Comparison of ENCODE assay signal across 7 cellular contexts in the genomic region with DNA sequence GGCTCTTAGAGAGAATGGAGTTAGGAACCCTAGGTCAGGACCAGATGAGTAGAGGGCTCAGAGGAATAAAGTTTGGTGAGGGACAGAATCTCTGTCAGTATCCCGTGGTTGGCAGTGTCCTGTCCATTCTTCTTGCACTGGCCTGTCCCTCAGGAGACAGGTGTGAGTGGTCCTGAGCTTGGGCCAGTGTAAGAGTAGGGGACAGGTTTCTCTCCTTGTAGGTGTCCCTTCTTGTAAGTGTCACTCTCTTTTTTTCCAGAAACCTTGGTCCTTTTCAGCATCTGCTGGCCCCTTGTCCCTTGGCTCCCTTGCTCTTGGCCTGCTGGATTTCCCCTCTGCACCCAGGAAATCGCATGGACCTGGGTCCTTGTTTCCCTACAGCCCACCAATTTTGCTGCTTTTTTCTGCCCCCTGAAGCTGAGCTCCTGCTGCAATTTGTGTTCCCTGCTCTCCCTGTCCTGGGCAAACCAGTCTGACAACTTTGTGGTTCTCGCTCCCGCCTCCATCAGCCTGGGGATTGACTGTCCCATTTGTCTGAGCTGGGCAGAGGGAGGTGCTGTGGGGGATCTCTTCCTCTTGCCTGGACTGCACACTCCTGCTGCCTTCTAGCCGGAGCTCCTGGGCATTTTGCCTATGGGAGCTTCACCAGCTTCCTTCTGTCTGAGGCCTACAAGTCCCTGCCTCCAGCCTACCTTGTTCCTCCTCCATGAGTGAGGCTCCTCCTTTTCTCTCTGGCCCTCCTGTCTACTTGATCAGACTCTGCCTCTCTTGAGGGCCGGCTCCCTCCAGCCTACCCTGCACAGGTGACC. TPM values are rescaled to one million over a fixed set of nuclear protein-coding genes. Genes with fewer than 3 reads are reported as not detected.
DNase-seq lines count a peak whose midpoint lies in the region; ATAC-seq and TF ChIP-seq lines count a peak whose summit lies in the region.

No MANE protein-coding gene starts in this region.

- H3K4me3 Mint-ChIP-seq in GM23338 (peak overlapping the region; percentile 59), chondrocyte (ENCODE audit: unreplicated experiment) (no peak overlapping the region)

- H3K9me2 ChIP-seq in GM23338 (ENCODE audit: insufficient read depth), result no peaks in the 10 kb centered on the region

- ATAC-seq in GM23338, result peak; percentile 56

- peaks cover 46% of the 10 kb centered on the region for H4K20me1 ChIP-seq in GM23338 (replicated peaks; ENCODE audit: insufficient read depth)

- TF ChIP-seq CTCF in GM23338 (conservative IDR thresholded peaks at IDR 0.05; ENCODE audit: low read depth in 2 of 2) (peak in 1 of 2 experiments; percentile 20; a peak in 1 of 4 replicates), chondrocyte (IDR thresholded peaks at IDR 0.05) (no peak), lower leg skin (IDR thresholded peaks at IDR 0.05) (no peak), thyroid gland (IDR thresholded peaks at IDR 0.05) (no peak)

- H3K27me3 ChIP-seq in GM23338 (ENCODE audit: insufficient read depth) (no peaks in the 10 kb centered on the region), thyroid gland (no peaks in the 10 kb centered on the region)

- intact Hi-C loops in lower leg skin (cut with DNase I; ENCODE audit: low total_unique reads), result no loop called here
- intact Hi-C loops in thyroid gland (cut with DNase I), result no loop called here

- H2AFZ ChIP-seq in GM23338, result no peak overlapping the region

- H3K36me3 Mint-ChIP-seq in GM23338 (ENCODE audit: low read depth), result no peaks in the 10 kb centered on the region; the same call in 1 of the 3 replicates
- H3K36me3 Mint-ChIP-seq in chondrocyte (ENCODE audit: low read depth), result no peaks in the 10 kb centered on the region

- H3K4me3 ChIP-seq in GM23338 (peak overlapping the region; percentile 44), lower leg skin (ENCODE audit: low read depth, poor library complexity, severe bottlenecking) (no peak overlapping the region), thyroid gland (replicated peaks in 1 of 3) (no peak overlapping the region)

- H3F3A ChIP-seq in GM23338 (replicated peaks; ENCODE audit: low read depth), result no peaks in the 10 kb centered on the region; the same call in 1 of the 2 replicates

- peaks cover 86% of the 10 kb centered on the region for H3K4me1 ChIP-seq in GM23338 (ENCODE audit: insufficient read depth)
- H3K4me1 ChIP-seq in thyroid gland, result peaks cover 96 to 99% of the 10 kb centered on the region in 2 donors

- H3K79me2 ChIP-seq in GM23338 (replicated peaks; ENCODE audit: insufficient read depth), result peaks cover 94% of the 10 kb centered on the region

- H3K27me3 Mint-ChIP-seq in GM23338 (ENCODE audit: insufficient read depth, low read depth, poor library complexity) (peaks cover 12% of the 10 kb centered on the region), chondrocyte (ENCODE audit: low read depth) (no peaks in the 10 kb centered on the region)

- H3K9me3 Mint-ChIP-seq in GM23338 (no peaks in the 10 kb centered on the region), chondrocyte (ENCODE audit: low read depth) (no peaks in the 10 kb centered on the region)

- TF ChIP-seq POLR2A in lower leg skin (IDR thresholded peaks at IDR 0.05) (no peak), thyroid gland (IDR thresholded peaks at IDR 0.05) (peak in 1 of 2 donors; percentile 88)

- no peaks in the 10 kb centered on the region for H3K36me3 ChIP-seq in GM23338 (ENCODE audit: insufficient read depth)
- H3K36me3 ChIP-seq in thyroid gland, result no peaks in the 10 kb centered on the region

- H3K4me1 Mint-ChIP-seq in GM23338, result peaks cover 82% of the 10 kb centered on the region
- peaks cover 86% of the 10 kb centered on the region for H3K4me1 Mint-ChIP-seq in chondrocyte (ENCODE audit: low read depth)

- peak overlapping the region; percentile 74 for H3K4me2 ChIP-seq in GM23338

- WGBS in lower leg skin, 2 donors, result 20 to 39% methylated on average over 6 of the region's 6 CpGs
- WGBS in thyroid gland, 2 donors, result 11 to 22% methylated on average over 6 of the region's 6 CpGs

- H3K27ac Mint-ChIP-seq in GM23338 (peak overlapping the region; percentile 83), chondrocyte (ENCODE audit: unreplicated experiment) (peak overlapping the region; percentile 92)

- H3K27ac ChIP-seq in GM23338 (ENCODE audit: low read depth) (0 out of 2 replicates have a peak overlapping the region, but pooled peaks have one; percentile 56), thyroid gland (peak overlapping the region; percentile 64 to 99 (median 93))

- no peaks in the 10 kb centered on the region for H3K9me3 ChIP-seq in thyroid gland

- DNase-seq in GM23338 (ENCODE audit: low spot score) (peak; percentile 90), NCI-H226 (peak; percentile 85), chondrocyte (ENCODE audit: low spot score) (peak; percentile 36), lower leg skin (ENCODE audit: low spot score in 2 of 2) (peak; percentile 80 to 91), thyroid gland (peak; percentile 97)
- DNase-seq in effector CD4-positive, alpha-beta T cell, result no peak
- no peak for DNase-seq in activated CD4-positive, CD25-positive, alpha-beta regulatory T cell treated with anti-CD3 and anti-CD28 coated beads, Interleukin-2, amount 50 U/mL, for 72 hours

TF ChIP-seq in GM23338, 12 proteins besides CTCF, POLR2A, EP300 and RAD21:
- 0 out of 2 replicates have a peak, but pooled peaks have one; percentile 5 for TF ChIP-seq CREB1 (CRISPR knock-in tag; IDR thresholded peaks at IDR 0.05; ENCODE audit: low read depth)
- TF ChIP-seq NANOG (IDR thresholded peaks at IDR 0.05; ENCODE audit: borderline replicate concordance), result no peak
- TF ChIP-seq ZNF331 (CRISPR knock-in tag; IDR thresholded peaks at IDR 0.05; ENCODE audit: low read depth), result no peak
TF ChIP-seq in GM23338: peak in this region for 1.

RNA-seq across cellular contexts. Expression of a gene that starts 6.5 kb away (rescaled TPM):
- total RNA-seq in GM23338 (2014; rRNA removed; shearing (Covaris generic)), result 31.8 and 40.7 TPM in 2 replicates
- polyA plus RNA-seq in GM23338 (2016; fragmentation: Nextera tagmentation; extraction: Ambion mirVana), result 17.1 and 17.9 TPM in 2 replicates
- 23.0 to 57.4 TPM (median 53.8 TPM) in 3 replicates for total RNA-seq in chondrocyte
- 100 to 1,000 TPM; 103 to 168 (median 131) TPM for total RNA-seq in lower leg skin
- total RNA-seq in thyroid gland, result 10 to 100 TPM; 61.6 to 83.4 (median 77.9) TPM

RNA-seq across cellular contexts. Expression of a gene that starts 52.3 kb away (rescaled TPM):
- total RNA-seq in GM23338 (2014; rRNA removed; shearing (Covaris generic)), result 31.8 and 40.1 TPM in 2 replicates
- 46.8 and 51.7 TPM in 2 replicates for polyA plus RNA-seq in GM23338 (2016; fragmentation: Nextera tagmentation; extraction: Ambion mirVana)
- total RNA-seq in chondrocyte, result 47.4 to 86.9 TPM (median 83.9 TPM) in 3 replicates
- 100 to 1,000 TPM in 1 of 4 donors, 10 to 100 TPM in 3; 65.1 to 106 (median 89.0) TPM for total RNA-seq in lower leg skin
- 10 to 100 TPM; 68.2 to 93.3 (median 79.7) TPM for total RNA-seq in thyroid gland

Comparison
In these comparisons a context has a peak if more than half of its experiments do, and no peak if none do; other contexts are left out.
1. DNase-seq: peak in GM23338 (single experiment), NCI-H226 (single experiment), chondrocyte (single experiment), lower leg skin (2 of 2) and thyroid gland (2 of 2); none in effector CD4-positive, alpha-beta T cell (single experiment) and activated CD4-positive, CD25-positive, alpha-beta regulatory T cell treated with anti-CD3 and anti-CD28 coated beads, Interleukin-2, amount 50 U/mL, for 72 hours (single experiment).